ENCODE assay signal across 14 cellular contexts in genomic region chr1:10734900-10735602, GRCh38.
DNase-seq lines count a peak whose midpoint lies in the region; ATAC-seq, FAIRE-seq and TF ChIP-seq lines count a peak whose summit lies in the region.
"Had no signal": no experiment of that assay in that cellular context is flagged by ENCODE, and none has a peak within 500 bp of the region (broad histone marks: within the 10 kb centered on the region; RNA-seq: fewer than 3 reads in every experiment).

No MANE protein-coding gene starts in this region.

- no peak overlapping the region for H3K27ac ChIP-seq in A673 (ENCODE audit: low read depth, low read length, poor library complexity, severe bottlenecking)
- H3K27ac ChIP-seq in HEK293 (ENCODE audit: extremely low read depth, low read depth, low read length): no peak overlapping the region
- H3K27ac ChIP-seq in K562 (ENCODE audit: extremely low read depth, low read depth, low read length): no peak overlapping the region
- peak overlapping the region; percentile 5 for H3K27ac ChIP-seq in mesodermal cell (ENCODE audit: low read depth, low read length, severe bottlenecking)
- H3K27ac ChIP-seq in prostate gland: peak overlapping the region in 1 of 2 donors; percentile 79
- H3K27ac ChIP-seq: RWPE1, vagina had no signal

- no peaks in the 10 kb centered on the region for H3K36me3 ChIP-seq in A673 (ENCODE audit: insufficient read depth, low read length, poor library complexity, severe bottlenecking)
- no peaks in the 10 kb centered on the region for H3K36me3 ChIP-seq in HEK293 (ENCODE audit: control insufficient read depth in 2 of 2, insufficient read depth in 1 of 2, low read length in 2 of 2)
- no peaks in the 10 kb centered on the region for H3K36me3 ChIP-seq in K562 (ENCODE audit: control insufficient read depth, insufficient read depth, low read length)
- H3K36me3 ChIP-seq in mesodermal cell (ENCODE audit: control insufficient read depth, insufficient read depth, low read length): no peaks in the 10 kb centered on the region
- no peaks in the 10 kb centered on the region for H3K36me3 ChIP-seq in prostate gland
- H3K36me3 ChIP-seq: vagina had no signal

- no peak for TF ChIP-seq EP300 in K562 (IDR thresholded peaks at IDR 0.05; ENCODE audit: low read length)

- peaks cover 23% of the 10 kb centered on the region for H4K20me1 ChIP-seq in K562 (replicated peaks; ENCODE audit: control insufficient read depth, insufficient read depth, low read length)

- TF ChIP-seq POLR2A in K562 (conservative IDR thresholded peaks at IDR 0.05) (no peak), prostate gland (IDR thresholded peaks at IDR 0.05) (no peak)

- POLR2A ChIA-PET in A673 (lab: Charles Lee; ENCODE audit: low non-redundant PET): no interaction called here
- POLR2A ChIA-PET in HEK293 (lab: Yijun Ruan, JAX): no interaction called here
- POLR2A ChIA-PET in K562 (lab: Yijun Ruan, JAX): interaction anchor here (0.6 to 0.7 kb wide), 3 partner anchors 12 to 878 kb away, joined by 3 read pairs; no protein-coding TSS in a partner anchor

- CTCF ChIA-PET in A673 (lab: Charles Lee) (interaction anchor here (1.3 kb wide), 1 partner anchor 241 kb away, joined by 3 read pairs; no protein-coding TSS in a partner anchor), HEK293 (lab: Yijun Ruan, JAX) (no interaction called here), K562 (lab: Yijun Ruan, JAX; ENCODE audit: low intra/inter-chr PET ratio) (no interaction called here)

- no peak overlapping the region for H2AFZ ChIP-seq in K562 (ENCODE audit: low read depth, low read length)

- ATAC-seq in K562: peak; percentile 41
- no peak for ATAC-seq in HG03039 (IDR thresholded peaks at IDR 0.05; ENCODE audit: unreplicated experiment)

- FAIRE-seq in K562 (lab: Jason Lieb, UNC): no peak

- intact Hi-C loops in A673 (cut with micrococcal nuclease; ENCODE audit: unreplicated experiment) (no loop called here), K562 (cut with micrococcal nuclease) (no loop called here), prostate gland (cut with DNase I) (no loop called here)

- no peak for TF ChIP-seq RAD21 in K562 (CRISPR knock-in tag; conservative IDR thresholded peaks at IDR 0.05 in 1 of 2, IDR thresholded peaks at IDR 0.05 in 1 of 2)

- H3K27me3 ChIP-seq in A673 (replicated peaks; ENCODE audit: insufficient read depth, low read depth, low read length, poor library complexity): no peaks in the 10 kb centered on the region
- H3K27me3 ChIP-seq in K562 (ENCODE audit: control insufficient read depth in 2 of 2, insufficient read depth in 2 of 2, low read length in 2 of 2): peaks cover 37 to 71% of the 10 kb centered on the region in 2 experiments
- no peaks in the 10 kb centered on the region for H3K27me3 ChIP-seq in prostate gland (replicated peaks; ENCODE audit: insufficient read depth)
- H3K27me3 ChIP-seq: vagina had no signal

- no peak overlapping the region for H3K4me2 ChIP-seq in K562 (ENCODE audit: insufficient read depth, low read length)

- no TSS peak for BruUV-seq in A673 (replicated peaks; lab: Mats Ljungman, UMichigan)
- BruUV-seq in K562 (replicated peaks; lab: Mats Ljungman, UMichigan): no TSS peak

- H3K4me1 ChIP-seq in A673 (ENCODE audit: insufficient read depth, low read length, poor library complexity, severe bottlenecking): peaks cover 12% of the 10 kb centered on the region
- H3K4me1 ChIP-seq in HEK293 (ENCODE audit: control insufficient read depth, insufficient read depth, low read length): no peaks in the 10 kb centered on the region
- peaks cover 0 to 22% of the 10 kb centered on the region in 2 experiments; a peak in 2 of 5 replicates for H3K4me1 ChIP-seq in K562 (replicated peaks in 1 of 2; ENCODE audit: control insufficient read depth in 2 of 2, insufficient read depth in 2 of 2, low read length in 2 of 2)
- no peaks in the 10 kb centered on the region for H3K4me1 ChIP-seq in mesodermal cell (ENCODE audit: control insufficient read depth, insufficient read depth, low read length, poor library complexity, severe bottlenecking)
- peaks cover 30% of the 10 kb centered on the region for H3K4me1 ChIP-seq in prostate gland (replicated peaks)

- no peaks in the 10 kb centered on the region for H3K9me3 ChIP-seq in A673 (ENCODE audit: low read depth, low read length, poor library complexity, severe bottlenecking)
- no peaks in the 10 kb centered on the region for H3K9me3 ChIP-seq in HEK293 (ENCODE audit: control insufficient read depth, insufficient read depth, low read depth, low read length)
- no peaks in the 10 kb centered on the region for H3K9me3 ChIP-seq in K562 (replicated peaks; ENCODE audit: control insufficient read depth, insufficient read depth, low read depth, low read length)
- no peaks in the 10 kb centered on the region for H3K9me3 ChIP-seq in mesodermal cell (ENCODE audit: control insufficient read depth, low read length)
- H3K9me3 ChIP-seq in prostate gland: no peaks in the 10 kb centered on the region
- H3K9me3 ChIP-seq: vagina had no signal

- H3K9me1 ChIP-seq in K562 (ENCODE audit: control insufficient read depth, insufficient read depth, low read length): no peaks in the 10 kb centered on the region

- WGBS in K562 (ENCODE audit: insufficient coverage, low coverage, missing lambda C conversion rate): 2% methylated on average over 25 of the region's 25 CpGs
- WGBS in mesodermal cell (ENCODE audit: insufficient coverage in 2 of 2), 2 experiments: 58 to 60% methylated on average over 17 to 19 of the region's 25 CpGs
- WGBS in prostate gland: 48% methylated on average over 25 of the region's 25 CpGs

- H3K4me3 ChIP-seq in A673 (ENCODE audit: low read depth, low read length, poor library complexity, severe bottlenecking) (no peak overlapping the region), HEK293 (ENCODE audit: low read depth, low read length) (no peak overlapping the region), K562 (no peak overlapping the region), mesodermal cell (ENCODE audit: extremely low read depth, insufficient read depth, low read length, poor library complexity, severe bottlenecking) (no peak overlapping the region), prostate gland (no peak overlapping the region)
- H3K4me3 ChIP-seq: vagina had no signal

- TF ChIP-seq CTCF in A673 (conservative IDR thresholded peaks at IDR 0.05; ENCODE audit: low read depth, low read length) (no peak), HEK293 (tag by site-specific recombination; IDR thresholded peaks at IDR 0.05) (no peak), K562 (IDR thresholded peaks at IDR 0.05 in 2 of 3, conservative IDR thresholded peaks at IDR 0.05 in 1 of 3; ENCODE audit: insufficient read depth in 2 of 3, low read depth in 1 of 3, low read length in 3 of 3) (no peak), prostate gland (IDR thresholded peaks at IDR 0.05) (no peak)

- in situ Hi-C loops in K562 (cut with MboI): no loop called here

- no peaks in the 10 kb centered on the region for H3K79me2 ChIP-seq in K562 (ENCODE audit: control insufficient read depth, insufficient read depth, low read length)

- DNase-seq in A673 (ENCODE audit: low spot score) (peak; percentile 44), K562 (ENCODE audit: extremely low read depth in 1 of 4, low spot score in 3 of 4) (peak in 2 of 4 experiments; percentile 65 to 67), kidney glomerular epithelial cell (lab: John Stamatoyannopoulos, UW) (no peak), prostate gland (ENCODE audit: low spot score) (no peak)
- no peak for DNase-seq in stimulated activated naive CD4-positive, alpha-beta T cell (lab: John Stamatoyannopoulos, UW)
- DNase-seq: activated T-cell treated with anti-CD3 and anti-CD28 coated beads for 4 hours, AML-193, aorta, NCI-H2081 treated with DMSO at 0.1 percent for 48 hours had no signal

- no peak overlapping the region for H3K9ac ChIP-seq in K562 (ENCODE audit: insufficient read depth in 1 of 2, low read depth in 2 of 2, low read length in 2 of 2)

TF ChIP-seq in HEK293, 187 proteins besides CTCF, POLR2A, EP300 and RAD21 (continues in another document):
- TF ChIP-seq WT1 (tag by site-specific recombination; IDR thresholded peaks at IDR 0.05): 0 out of 2 replicates have a peak, but pooled peaks have one; percentile 22
- TF ChIP-seq ZNF747 (tag by site-specific recombination; IDR thresholded peaks at IDR 0.05): no peak
- 0 out of 2 replicates have a peak, but pooled peaks have one; percentile 24 for TF ChIP-seq ZBTB8A (tag by site-specific recombination; IDR thresholded peaks at IDR 0.05)
- no peak for TF ChIP-seq ZNF416 (tag by site-specific recombination; IDR thresholded peaks at IDR 0.05)
- TF ChIP-seq ZNF341 (tag by site-specific recombination; IDR thresholded peaks at IDR 0.05; ENCODE audit: low read depth): peak; percentile 46; the same call in 1 of the 2 replicates

TF ChIP-seq in K562, 482 proteins besides CTCF, POLR2A, EP300 and RAD21:
- TF ChIP-seq CEBPG (CRISPR knock-in tag; IDR thresholded peaks at IDR 0.05): peak; percentile 64
- peak in 1 of 2 experiments; percentile 38; a peak in 1 of 4 replicates for TF ChIP-seq CEBPG (tag; conservative IDR thresholded peaks at IDR 0.05 in 1 of 2, IDR thresholded peaks at IDR 0.05 in 1 of 2)
- TF ChIP-seq ZNF316 (IDR thresholded peaks at IDR 0.05): no peak
- peak; percentile 30 for TF ChIP-seq CBX2 (IDR thresholded peaks at IDR 0.05; ENCODE audit: insufficient read depth, low read length, poor library complexity, severe bottlenecking)
- 0 out of 2 replicates have a peak, but pooled peaks have one; percentile 39 for TF ChIP-seq BMI1 (IDR thresholded peaks at IDR 0.05; ENCODE audit: low read length)
- TF ChIP-seq SNIP1 (IDR thresholded peaks at IDR 0.05; ENCODE audit: low read depth): no peak
- peak; percentile 86 for TF ChIP-seq RFX1 (IDR thresholded peaks at IDR 0.05)
